8 cellular contexts compared by ENCODE assay signal in genomic region chrX:21725498-21725897, GRCh38. TPM values are rescaled to one million over a fixed set of nuclear protein-coding genes. Genes with fewer than 3 reads are reported as not detected.
A peak's percentile ranks its signal among the peaks of the same experiment; 100 is the strongest.
DNase-seq lines count a peak whose midpoint lies in the region; ATAC-seq and TF ChIP-seq lines count a peak whose summit lies in the region.
"Had no signal": no experiment of that assay in that cellular context is flagged by ENCODE, and none has a peak within 500 bp of the region (broad histone marks: within the 10 kb centered on the region; RNA-seq: fewer than 3 reads in every experiment).

No MANE protein-coding gene starts in this region.

- no peak for ATAC-seq in activated T-helper 17 cell treated with anti-CD3 and anti-CD28 coated beads, Interleukin-2, amount 50 U/mL, for 72 hours (replicated peaks)
- no peak for ATAC-seq in GM21515 (IDR thresholded peaks at IDR 0.05; ENCODE audit: unreplicated experiment)
- no peak for ATAC-seq in activated CD4-positive, CD25-positive, alpha-beta regulatory T cell treated with anti-CD3 and anti-CD28 coated beads, Interleukin-2, amount 50 U/mL, for 24 hours

- no peaks in the 10 kb centered on the region for H3K9me2 ChIP-seq in GM23248 (ENCODE audit: insufficient read depth)

- H3K9me3 Mint-ChIP-seq in activated T-helper 17 cell treated with anti-CD3 and anti-CD28 coated beads, Interleukin-2, amount 50 U/mL, for 72 hours: no peaks in the 10 kb centered on the region

- peaks cover 4% of the 10 kb centered on the region for H3K4me1 ChIP-seq in GM23248 (ENCODE audit: insufficient read depth)

- no peaks in the 10 kb centered on the region for H3K4me1 Mint-ChIP-seq in activated T-helper 17 cell treated with anti-CD3 and anti-CD28 coated beads, Interleukin-2, amount 50 U/mL, for 72 hours

- H3K27me3 ChIP-seq in GM23248 (replicated peaks; ENCODE audit: insufficient read depth) (no peaks in the 10 kb centered on the region), dorsolateral prefrontal cortex (peaks cover 0 to 93% (median 26%) of the 10 kb centered on the region in 45 donors)

- in situ Hi-C loops in GM23248 (cut with MboI): loop anchor here (10.0 kb wide), 1 partner anchor 1201 kb away; no protein-coding TSS in a partner anchor

- peak in 36 of 56 donors; percentile 13 to 55 (median 36) for TF ChIP-seq CTCF in dorsolateral prefrontal cortex (IDR thresholded peaks at IDR 0.05 in 54 of 56, conservative IDR thresholded peaks at IDR 0.05 in 2 of 56; ENCODE audit: low read depth in 1 of 56, partially characterized antibody in 56 of 56)

- no peaks in the 10 kb centered on the region for H3K36me3 Mint-ChIP-seq in activated T-helper 17 cell treated with anti-CD3 and anti-CD28 coated beads, Interleukin-2, amount 50 U/mL, for 72 hours (ENCODE audit: low read depth)

- whole genome bisulfite sequencing in GM23248 (ENCODE audit: low coverage in 1 of 2, low lambda C conversion rate in 2 of 2, missing lambda C conversion rate in 2 of 2), 2 experiments: 33 to 39% methylated on average over 2 of the region's 2 CpGs

- H3K36me3 ChIP-seq in GM23248 (ENCODE audit: low read depth): no peaks in the 10 kb centered on the region

- DNase-seq in GM23248 (peak; percentile 61), NCI-H2196 treated with DMSO at 0.1 percent for 48 hours (lab: John Stamatoyannopoulos, UW; ENCODE audit: unreplicated experiment) (peak; percentile 31), dorsolateral prefrontal cortex (peak in 1 of 10 donors; percentile 15), renal cortical epithelial cell (ENCODE audit: low read depth) (peak; percentile 27)
- DNase-seq: activated effector memory CD4-positive, alpha-beta T cell treated with anti-CD3 and anti-CD28 coated beads, Interleukin-2, amount 50 U/mL, for 16 hours had no signal

- no peak overlapping the region for H3K27ac Mint-ChIP-seq in activated T-helper 17 cell treated with anti-CD3 and anti-CD28 coated beads, Interleukin-2, amount 50 U/mL, for 72 hours

- H3K4me3 ChIP-seq in GM23248 (no peak overlapping the region), dorsolateral prefrontal cortex (no peak overlapping the region)

- no peaks in the 10 kb centered on the region for H4K20me1 ChIP-seq in GM23248 (ENCODE audit: insufficient read depth)

- H3K9ac ChIP-seq in GM23248: no peak overlapping the region

- H3K79me2 ChIP-seq in GM23248 (ENCODE audit: insufficient read depth): no peaks in the 10 kb centered on the region

- no peak overlapping the region for H3K4me2 ChIP-seq in GM23248 (ENCODE audit: unreplicated experiment)

- no peaks in the 10 kb centered on the region for H3K9me3 ChIP-seq in GM23248 (ENCODE audit: low read depth)

- no peak overlapping the region for H3K4me3 Mint-ChIP-seq in activated T-helper 17 cell treated with anti-CD3 and anti-CD28 coated beads, Interleukin-2, amount 50 U/mL, for 72 hours

- H3K27me3 Mint-ChIP-seq in activated T-helper 17 cell treated with anti-CD3 and anti-CD28 coated beads, Interleukin-2, amount 50 U/mL, for 72 hours: no peaks in the 10 kb centered on the region

- no peak overlapping the region for H3K27ac ChIP-seq in GM23248
- H3K27ac ChIP-seq in dorsolateral prefrontal cortex: no peak overlapping the region

- no peak overlapping the region for H2AFZ ChIP-seq in GM23248

- no peaks in the 10 kb centered on the region for H3F3A ChIP-seq in GM23248 (ENCODE audit: insufficient read depth)

- intact Hi-C loops in dorsolateral prefrontal cortex (cut with DNase I): loop anchor here in 1 of 2 donors (10.0 kb wide), 1 partner anchor 1191 kb away; no protein-coding TSS in a partner anchor

RNA-seq across cellular contexts. Expression of gene SMPX, which starts 32.4 kb away (rescaled TPM):
- not detected in 2 replicates for total RNA-seq in GM23248 (2014; rRNA removed; shearing (Covaris generic))
- polyA plus RNA-seq in GM23248 (2016; fragmentation: Nextera tagmentation; extraction: Ambion mirVana): not detected in 2 replicates
- total RNA-seq in dorsolateral prefrontal cortex (1 to 10 TPM in 114 of 120 experiments, under 1 TPM in 5, not detected in 1; 0.53 to 9.0 (median 3.2) TPM), renal cortical epithelial cell (not detected in 2 replicates)
- not detected for total RNA-seq in activated T-helper 17 cell treated with anti-CD3 and anti-CD28 coated beads, Interleukin-2, amount 50 U/mL, for 72 hours
